ENCODE assay signal across 17 cellular contexts in genomic region chrX:145751943-145752342, GRCh38.
"Had no signal": no experiment of that assay in that cellular context is flagged by ENCODE, and none has a peak within 500 bp of the region (broad histone marks: within the 10 kb centered on the region; RNA-seq: fewer than 3 reads in every experiment).

No MANE protein-coding gene starts in this region.

- H3K27ac ChIP-seq: coronary artery, epithelial cell of prostate, foreskin keratinocyte, heart left ventricle, ovary, stomach, thoracic aorta, VCaP had no signal

- ATAC-seq: activated CD4-positive, alpha-beta T cell treated with anti-CD3 and anti-CD28 coated beads for 36 hours; activated CD8-positive, alpha-beta T cell treated with anti-CD3 and anti-CD28 coated beads, Interleukin-2, amount 10 ng/mL, durations not matched to agents 7 days and 5 days; foreskin keratinocyte; heart left ventricle had no signal

- H3K9me3 ChIP-seq: heart left ventricle, ovary, thoracic aorta had no signal

- H3K4me3 ChIP-seq: coronary artery, heart left ventricle, ovary, stomach, thoracic aorta had no signal

- DNase-seq: activated CD4-positive, alpha-beta T cell treated with anti-CD3 and anti-CD28 coated beads for 36 hours; activated CD8-positive, alpha-beta memory T cell treated with anti-CD3 and anti-CD28 coated beads, Interleukin-2, amount 50 U/mL, for 48 hours; activated CD8-positive, alpha-beta T cell treated with anti-CD3 and anti-CD28 coated beads, Interleukin-2, amount 10 ng/mL, durations not matched to agents 7 days and 5 days; activated naive CD8-positive, alpha-beta T cell treated with anti-CD3 and anti-CD28 coated beads, Interleukin-2, amount 10 ng/mL, durations not matched to agents 7 days and 5 days; effector CD8-positive, alpha-beta T cell; foreskin keratinocyte; heart left ventricle; kidney; ovary; stimulated activated CD4-positive, alpha-beta T cell treated with anti-CD3 and anti-CD28 coated beads, Interleukin-15, amount 100 ng/mL, for 24 hours; stimulated activated CD4-positive, alpha-beta T cell treated with anti-CD3 and anti-CD28 coated beads, Interleukin-4, amount 100 ng/mL, for 4 hours; stomach; T1000 had no signal

- H3K4me1 ChIP-seq: foreskin keratinocyte, heart left ventricle, stomach had no signal

- H3K27me3 ChIP-seq: foreskin keratinocyte, heart left ventricle, ovary, stomach had no signal

- H3K36me3 ChIP-seq: heart left ventricle, ovary, stomach, thoracic aorta had no signal
